ENCODE assay signal across 8 cellular contexts in genomic region chr19:9793051-9793591, GRCh38. TPM values are rescaled to one million over a fixed set of nuclear protein-coding genes. Genes with fewer than 3 reads are reported as not detected.
DNase-seq lines count a peak whose midpoint lies in the region; ATAC-seq lines count a peak whose summit lies in the region.

No MANE protein-coding gene starts in this region.

- H3K9me3 ChIP-seq in SJSA1 (replicated peaks), result no peaks in the 10 kb centered on the region

- peak overlapping the region; percentile 41 for H3K4me3 ChIP-seq in SJSA1

- DNase-seq in SJSA1 (ENCODE audit: low read depth in 1 of 2, low spot score in 2 of 2) (peak; percentile 19 to 53), amniotic epithelial cell (ENCODE audit: low read depth) (peak; percentile 58), hepatic stellate cell (ENCODE audit: low spot score) (peak; percentile 24), sciatic nerve (ENCODE audit: low spot score) (peak; percentile 84)

- no peaks in the 10 kb centered on the region; the same call in 1 of the 2 replicates for H3K4me1 ChIP-seq in SJSA1 (replicated peaks)

- peak; percentile 4 for ATAC-seq in GM21825 (IDR thresholded peaks at IDR 0.05; ENCODE audit: unreplicated experiment)
- peak; percentile 29 for ATAC-seq in sciatic nerve
- no peak for ATAC-seq in GM19455 (IDR thresholded peaks at IDR 0.05; ENCODE audit: unreplicated experiment)
- no peak for ATAC-seq in GM19351 (IDR thresholded peaks at IDR 0.05; ENCODE audit: unreplicated experiment)
- no peak for ATAC-seq in HG02870 (IDR thresholded peaks at IDR 0.05; ENCODE audit: unreplicated experiment)

- H3K27ac ChIP-seq in SJSA1, result no peak overlapping the region

- intact Hi-C loops in sciatic nerve (cut with DNase I), result loop anchor here (10.0 kb wide), 1 partner anchor 168 kb away; the partner anchor contains the start of gene ZNF561

- H3K27me3 ChIP-seq in SJSA1 (replicated peaks), result no peaks in the 10 kb centered on the region

- H3K36me3 ChIP-seq in SJSA1, result no peaks in the 10 kb centered on the region

RNA-seq across cellular contexts. Expression of gene ZNF846, which starts 24.6 kb away (rescaled TPM):
- total RNA-seq in SJSA1 (2014; rRNA removed; shearing (Covaris generic)), result 3.5 and 6.3 TPM in 2 replicates
- total RNA-seq in sciatic nerve, result 27.0 TPM

RNA-seq across cellular contexts. Expression of gene FBXL12, which starts 25.8 kb away (rescaled TPM):
- total RNA-seq in SJSA1 (2014; rRNA removed; shearing (Covaris generic)), result 16.9 and 34.1 TPM in 2 replicates
- 24.9 TPM for total RNA-seq in sciatic nerve

RNA-seq across cellular contexts. Expression of gene UBL5, which starts 34.6 kb away (rescaled TPM):
- total RNA-seq in SJSA1 (2014; rRNA removed; shearing (Covaris generic)), result 472 and 541 TPM in 2 replicates
- total RNA-seq in sciatic nerve, result 206 TPM

RNA-seq across cellular contexts. Expression of gene PIN1, which starts 42.0 kb away (rescaled TPM):
- total RNA-seq in SJSA1 (2014; rRNA removed; shearing (Covaris generic)), result 171 and 230 TPM in 2 replicates
- total RNA-seq in sciatic nerve, result 54.6 TPM

Comparison
In these comparisons a context has a peak if more than half of its experiments do, and no peak if none do; other contexts are left out.
1. ATAC-seq: peak in GM21825 (single experiment) and sciatic nerve (single experiment); none in GM19455 (single experiment), GM19351 (single experiment) and HG02870 (single experiment).
2. DNase-seq: peak in every context shown above with its lines; median percentile 84 in sciatic nerve; 58 in amniotic epithelial cell; 36 in SJSA1; 24 in hepatic stellate cell.